ENCODE assay signal across 17 cellular contexts in the genomic region with DNA sequence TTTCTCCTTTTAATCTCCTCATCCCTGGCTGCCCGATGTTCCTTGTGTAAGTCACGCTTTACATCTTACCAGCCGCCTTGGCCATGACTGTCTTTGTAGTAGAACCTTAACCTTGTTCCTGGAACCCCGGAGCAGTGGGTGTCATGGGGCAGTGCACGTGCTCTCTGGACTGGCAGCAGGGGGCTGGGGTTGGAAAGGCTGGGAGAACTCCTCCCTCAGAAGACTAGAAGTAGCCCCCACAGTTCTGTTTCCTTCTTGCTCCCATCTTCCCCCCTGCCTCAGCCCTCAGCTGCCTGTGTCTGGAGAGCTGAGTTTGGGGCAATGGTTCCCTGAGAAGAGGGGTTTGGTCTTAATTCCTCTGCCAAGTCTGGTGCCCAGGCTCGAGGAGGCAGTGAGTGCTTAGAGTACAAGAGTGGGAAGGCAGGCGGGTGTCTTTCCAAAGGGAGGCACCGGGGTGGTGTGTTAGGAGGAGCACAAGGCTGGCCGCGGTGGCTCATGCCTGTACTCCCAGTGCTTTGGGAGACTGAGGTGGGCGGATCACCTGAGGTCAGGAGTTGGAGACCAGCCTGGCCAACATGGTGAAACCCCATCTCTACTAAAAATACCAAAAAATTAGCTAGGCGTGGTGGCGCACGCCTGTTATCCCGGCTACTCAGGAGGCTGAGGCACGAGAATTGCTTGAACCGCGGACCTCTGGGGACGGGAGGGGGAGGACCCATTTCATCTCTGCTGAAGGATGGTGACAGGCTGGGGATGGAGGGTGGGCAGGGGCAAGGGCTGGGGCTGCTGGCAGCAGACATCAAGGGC.
"Had no signal": no experiment of that assay in that cellular context is flagged by ENCODE, and none has a peak within 500 bp of the region (broad histone marks: within the 10 kb centered on the region; RNA-seq: fewer than 3 reads in every experiment).

No MANE protein-coding gene starts in this region.

- H3K9me3 ChIP-seq: body of pancreas, thoracic aorta had no signal

- H3K27ac ChIP-seq: adrenal gland, body of pancreas, hepatocyte, SK-N-MC had no signal

- H3K27me3 Mint-ChIP-seq: T-cell had no signal

- ATAC-seq: body of pancreas, T-cell had no signal

- H3K4me1 ChIP-seq: body of pancreas had no signal

- H3K27me3 ChIP-seq: adrenal gland, body of pancreas, hepatocyte, stomach had no signal

- H3K9me3 Mint-ChIP-seq: T-cell had no signal

- H3K36me3 ChIP-seq: adrenal gland, left ventricle myocardium inferior, stomach, thoracic aorta, WERI-Rb-1 had no signal

- H3K27ac Mint-ChIP-seq: activated T-helper 2 cell treated with anti-CD3 and anti-CD28 coated beads, Interferon-gamma antibody, Interleukin-2, Interleukin-4, amounts not matched to agents 10 μg/mL and 5 μg/mL and 100 μg/mL, durations not matched to agents 14 hours and 24 hours and 36 hours; endodermal cell; T-cell had no signal

- DNase-seq: activated CD4-positive, alpha-beta T cell treated with anti-CD3 and anti-CD28 coated beads for 4 hours; activated naive CD4-positive, alpha-beta T cell treated with anti-CD3 and anti-CD28 coated beads, Interleukin-2, amount 50 U/mL, for 16 hours; body of pancreas; endodermal cell; kidney; left ventricle myocardium inferior; occipital lobe; stimulated activated CD4-positive, alpha-beta T cell treated with anti-CD3 and anti-CD28 coated beads, Interleukin-15, amount 100 ng/mL, for 24 hours; stimulated activated CD4-positive, alpha-beta T cell treated with anti-CD3 and anti-CD28 coated beads, Interleukin-4, amount 100 ng/mL, for 24 hours had no signal

- H3K4me3 ChIP-seq: adrenal gland, body of pancreas, hepatocyte, left ventricle myocardium inferior, SK-N-MC, stomach, thoracic aorta had no signal

- H3K4me3 Mint-ChIP-seq: endodermal cell, T-cell had no signal

- H3K4me1 Mint-ChIP-seq: T-cell had no signal
